Comparison of ENCODE assay signal across 1 cellular context in genomic region chr7:106153891-106154449, GRCh38.
TF ChIP-seq lines count a peak whose summit lies in the region.

No MANE protein-coding gene starts in this region.

TF ChIP-seq in HepG2, 621 proteins besides CTCF, POLR2A, EP300 and RAD21 (continued from another document):
- TF ChIP-seq MYPOP (CRISPR knock-in tag; IDR thresholded peaks at IDR 0.05) (0 out of 2 replicates have a peak, but pooled peaks have one; percentile 23), ZNF431 (CRISPR knock-in tag; IDR thresholded peaks at IDR 0.05; ENCODE audit: borderline replicate concordance, low read depth) (no peak), ZBTB33 (CRISPR knock-in tag; IDR thresholded peaks at IDR 0.05) (no peak), TP53 (CRISPR knock-in tag; conservative IDR thresholded peaks at IDR 0.05) (0 out of 2 replicates have a peak, but pooled peaks have one; percentile 36), ZNF574 (CRISPR knock-in tag; IDR thresholded peaks at IDR 0.05) (0 out of 2 replicates have a peak, but pooled peaks have one; percentile 26), MAX (IDR thresholded peaks at IDR 0.05) (peak; percentile 33; the same call in 1 of the 2 replicates), ZNF646 (CRISPR knock-in tag; IDR thresholded peaks at IDR 0.05) (no peak), JDP2 (CRISPR knock-in tag; IDR thresholded peaks at IDR 0.05; ENCODE audit: borderline replicate concordance) (no peak), FOXK2 (IDR thresholded peaks at IDR 0.05) (no peak), STAG1 (CRISPR knock-in tag; IDR thresholded peaks at IDR 0.05) (peak; percentile 99)
